In the genomic region with DNA sequence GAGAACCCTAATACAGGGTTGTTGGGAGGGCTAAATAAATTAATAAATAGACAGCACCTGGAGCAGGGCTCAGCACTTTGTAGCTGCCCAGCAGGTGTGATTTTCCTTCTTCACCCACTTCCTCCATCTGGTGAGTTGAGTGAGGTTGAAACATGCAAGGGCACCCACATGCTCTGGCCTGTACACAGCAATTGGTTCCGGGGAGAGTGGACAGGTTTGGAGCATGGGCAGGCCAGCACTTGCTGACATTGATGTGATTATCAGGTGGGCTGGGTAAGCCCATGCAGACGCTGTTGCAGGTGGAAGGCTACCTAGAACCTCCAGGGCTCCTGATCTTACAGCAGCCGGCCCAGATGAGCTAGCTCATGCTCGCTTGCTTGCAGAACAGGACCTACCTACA, we compare ENCODE assay signal across 10 cellular contexts. TPM values are rescaled to one million over a fixed set of nuclear protein-coding genes. Genes with fewer than 3 reads are reported as not detected.
A peak's percentile ranks its signal among the peaks of the same experiment; 100 is the strongest.
DNase-seq lines count a peak whose midpoint lies in the region; ATAC-seq and TF ChIP-seq lines count a peak whose summit lies in the region.
"Had no signal": no experiment of that assay in that cellular context is flagged by ENCODE, and none has a peak within 500 bp of the region (broad histone marks: within the 10 kb centered on the region; RNA-seq: fewer than 3 reads in every experiment).

No MANE protein-coding gene starts in this region.

- peaks cover 3% of the 10 kb centered on the region for H3K23me2 ChIP-seq in H9 (ENCODE audit: insufficient read length, low read depth, low read length, poor library complexity, severe bottlenecking)

- peaks cover 12 to 24% (median 20%) of the 10 kb centered on the region in 3 donors for H3K4me1 Mint-ChIP-seq in CD8-positive, alpha-beta memory T cell
- H3K4me1 Mint-ChIP-seq in H9, result peaks cover 18% of the 10 kb centered on the region in 2 experiments
- H3K4me1 Mint-ChIP-seq in activated naive CD8-positive, alpha-beta T cell treated with anti-CD3 and anti-CD28 coated beads, Interleukin-2, amount 10 ng/mL, durations not matched to agents 7 days and 5 days, result peaks cover 7% of the 10 kb centered on the region
- H3K4me1 Mint-ChIP-seq in naive B cell, result peaks cover 12 to 16% (median 13%) of the 10 kb centered on the region in 3 donors

- H3K27ac Mint-ChIP-seq in CD8-positive, alpha-beta memory T cell, result peak overlapping the region in 3 of 8 donors; percentile 17 to 77 (median 67)
- no peak overlapping the region for H3K27ac Mint-ChIP-seq in H9
- H3K27ac Mint-ChIP-seq in activated naive CD8-positive, alpha-beta T cell treated with anti-CD3 and anti-CD28 coated beads, Interleukin-2, amount 10 ng/mL, durations not matched to agents 7 days and 5 days, result peak overlapping the region; percentile 53
- H3K27ac Mint-ChIP-seq in naive B cell, result peak overlapping the region in 3 of 6 donors; percentile 57 to 98 (median 84)

- no peak overlapping the region for H3K4me3 ChIP-seq in CD8-positive, alpha-beta memory T cell (ENCODE audit: low read length)

- no peak for DNase-seq in CD8-positive, alpha-beta memory T cell
- no peak for DNase-seq in H9
- no peak for DNase-seq in activated naive CD8-positive, alpha-beta T cell treated with anti-CD3 and anti-CD28 coated beads, Interleukin-2, amount 10 ng/mL, durations not matched to agents 7 days and 5 days
- DNase-seq in naive B cell, result no peak
- DNase-seq in NK-92 treated with Interleukin-12 subunit alpha and Interleukin-12 subunit beta, amount 100 ng/mL, for 24 hours (lab: John Stamatoyannopoulos, UW), result no peak
- DNase-seq: kidney, NCI-H226, tibial artery had no signal

- H3K4ac ChIP-seq in H9 (ENCODE audit: low read depth, low read length), result no peak overlapping the region

- no peaks in the 10 kb centered on the region for H3K9me3 Mint-ChIP-seq in CD8-positive, alpha-beta memory T cell
- H3K9me3 Mint-ChIP-seq in H9, result no peaks in the 10 kb centered on the region
- no peaks in the 10 kb centered on the region for H3K9me3 Mint-ChIP-seq in activated naive CD8-positive, alpha-beta T cell treated with anti-CD3 and anti-CD28 coated beads, Interleukin-2, amount 10 ng/mL, durations not matched to agents 7 days and 5 days
- H3K9me3 Mint-ChIP-seq in naive B cell, result no peaks in the 10 kb centered on the region

- no peak overlapping the region for H3K27ac ChIP-seq in CD8-positive, alpha-beta memory T cell (ENCODE audit: low read depth, low read length)
- H3K27ac ChIP-seq in H9 (ENCODE audit: insufficient read length, low read depth, low read length), result no peak overlapping the region

- no peaks in the 10 kb centered on the region for H3K79me2 ChIP-seq in H9 (ENCODE audit: insufficient read depth, low read length)

- H3K27me3 Mint-ChIP-seq in CD8-positive, alpha-beta memory T cell, result peaks cover 2 to 6% of the 10 kb centered on the region in 2 donors
- no peaks in the 10 kb centered on the region for H3K27me3 Mint-ChIP-seq in H9 (ENCODE audit: low read depth)
- H3K27me3 Mint-ChIP-seq in activated naive CD8-positive, alpha-beta T cell treated with anti-CD3 and anti-CD28 coated beads, Interleukin-2, amount 10 ng/mL, durations not matched to agents 7 days and 5 days, result peaks cover 3% of the 10 kb centered on the region
- H3K27me3 Mint-ChIP-seq in naive B cell, result peaks cover 0 to 8% (median 8%) of the 10 kb centered on the region in 3 donors

- no peak overlapping the region for H2AK5ac ChIP-seq in H9 (ENCODE audit: insufficient read length, low read length)

- no peak overlapping the region for H3K9ac ChIP-seq in H9 (ENCODE audit: extremely low read depth, insufficient read length, low read length)

- H2BK12ac ChIP-seq in H9 (ENCODE audit: insufficient read length, low read depth, low read length), result no peak overlapping the region

- H2BK15ac ChIP-seq in H9 (ENCODE audit: low read depth, low read length), result no peak overlapping the region

- POLR2A ChIA-PET in CD8-positive, alpha-beta memory T cell (lab: Charles Lee), result interaction anchor here (0.6 kb wide), 1 partner anchor 556 kb away, joined by 3 read pairs; no protein-coding TSS in a partner anchor
- POLR2A ChIA-PET in activated naive CD8-positive, alpha-beta T cell treated with anti-CD3 and anti-CD28 coated beads, Interleukin-2, amount 10 ng/mL, durations not matched to agents 7 days and 5 days (lab: Charles Lee), result interaction anchor here (1.2 kb wide), 1 partner anchor 216 kb away, joined by 4 read pairs; no protein-coding TSS in a partner anchor

- no peak for ATAC-seq in activated naive CD8-positive, alpha-beta T cell treated with anti-CD3 and anti-CD28 coated beads, Interleukin-2, amount 10 ng/mL, durations not matched to agents 7 days and 5 days (ENCODE audit: low read depth)
- no peak for ATAC-seq in naive B cell (ENCODE audit: low read depth in 2 of 2)
- no peak for ATAC-seq in HG03442 (IDR thresholded peaks at IDR 0.05; ENCODE audit: unreplicated experiment)
- no peak for ATAC-seq in HG03045 (IDR thresholded peaks at IDR 0.05; ENCODE audit: unreplicated experiment)

- no peaks in the 10 kb centered on the region for H3K36me3 ChIP-seq in CD8-positive, alpha-beta memory T cell (ENCODE audit: insufficient read depth, low read length)
- H3K36me3 ChIP-seq: tibial artery had no signal

- H4K20me1 ChIP-seq in H9 (ENCODE audit: control insufficient read depth, insufficient read depth, insufficient read length), result no peaks in the 10 kb centered on the region

- peak overlapping the region; percentile 25 to 91 (median 87) for H3K4me3 Mint-ChIP-seq in CD8-positive, alpha-beta memory T cell
- H3K4me3 Mint-ChIP-seq in H9 (peak overlapping the region; percentile 87 to 89; a peak in 4 of 5 replicates), naive B cell (peak overlapping the region; percentile 82 to 95 (median 90))
- H3K4me3 Mint-ChIP-seq in activated naive CD8-positive, alpha-beta T cell treated with anti-CD3 and anti-CD28 coated beads, Interleukin-2, amount 10 ng/mL, durations not matched to agents 7 days and 5 days, result no peak overlapping the region

- no peak overlapping the region for H3T11ph ChIP-seq in H9 (ENCODE audit: low read length)

- H2BK120ac ChIP-seq in H9 (ENCODE audit: low read depth, low read length, poor library complexity, severe bottlenecking), result no peak overlapping the region

- no CpG with 5 or more reads among the region's 4 CpGs for WGBS in H9 (ENCODE audit: extremely low coverage, insufficient read length, low lambda C conversion rate)

- H3K23ac ChIP-seq in H9 (ENCODE audit: insufficient read length, low read depth, low read length), result no peak overlapping the region

- H3K18ac ChIP-seq in H9 (ENCODE audit: insufficient read length, low read depth, low read length), result no peak overlapping the region

- CTCF ChIA-PET in CD8-positive, alpha-beta memory T cell (lab: Charles Lee), result interaction anchor here (1.0 kb wide), 2 partner anchors 8 to 150 kb away, joined by 5 read pairs; a partner anchor contains a TSS

- no peak overlapping the region for H4K8ac ChIP-seq in H9 (replicated peaks; ENCODE audit: insufficient read length, low read depth, low read length)

- no peak overlapping the region for H2BK20ac ChIP-seq in H9 (ENCODE audit: low read depth, low read length, poor library complexity, severe bottlenecking)

- no peak overlapping the region for H3K14ac ChIP-seq in H9 (ENCODE audit: insufficient read depth, low read length)

- peaks cover 14% of the 10 kb centered on the region for H3K4me1 ChIP-seq in CD8-positive, alpha-beta memory T cell (ENCODE audit: insufficient read depth, low read length)
- no peaks in the 10 kb centered on the region for H3K4me1 ChIP-seq in H9 (ENCODE audit: insufficient read depth, low read length)

- no peaks in the 10 kb centered on the region for H3K79me1 ChIP-seq in H9 (ENCODE audit: insufficient read depth, low read depth, low read length, poor library complexity, severe bottlenecking)

- H2BK5ac ChIP-seq in H9 (ENCODE audit: insufficient read length, low read length), result no peak overlapping the region

- H2AFZ ChIP-seq in H9 (ENCODE audit: low read length), result no peak overlapping the region

- no peaks in the 10 kb centered on the region for H3K9me3 ChIP-seq in CD8-positive, alpha-beta memory T cell (ENCODE audit: low read length)
- H3K9me3 ChIP-seq in H9 (ENCODE audit: control insufficient read depth, low read depth, low read length), result no peaks in the 10 kb centered on the region
- H3K9me3 ChIP-seq: tibial artery had no signal

- H3K56ac ChIP-seq in H9 (ENCODE audit: insufficient read length, low read depth, low read length), result no peak overlapping the region

- no peak for TF ChIP-seq CTCF in H9 (conservative IDR thresholded peaks at IDR 0.05)

- no peak overlapping the region for H4K91ac ChIP-seq in H9 (ENCODE audit: insufficient read length, low read depth, low read length)

- H3K36me3 Mint-ChIP-seq in CD8-positive, alpha-beta memory T cell, result peaks cover 0 to 7% (median 0%) of the 10 kb centered on the region in 3 donors
- H3K36me3 Mint-ChIP-seq in H9 (ENCODE audit: insufficient read depth in 1 of 3, low read depth in 3 of 3) (peaks cover 0 to 4% (median 0%) of the 10 kb centered on the region in 3 experiments; a peak in 1 of 7 replicates), naive B cell (no peaks in the 10 kb centered on the region)
- H3K36me3 Mint-ChIP-seq in activated naive CD8-positive, alpha-beta T cell treated with anti-CD3 and anti-CD28 coated beads, Interleukin-2, amount 10 ng/mL, durations not matched to agents 7 days and 5 days, result no peaks in the 10 kb centered on the region

- no peak overlapping the region for H3K4me2 ChIP-seq in H9 (ENCODE audit: insufficient read depth, insufficient read length, low read length)

- no peaks in the 10 kb centered on the region for H3K27me3 ChIP-seq in CD8-positive, alpha-beta memory T cell (ENCODE audit: insufficient read depth, low read length, poor library complexity, severe bottlenecking)
- no peaks in the 10 kb centered on the region for H3K27me3 ChIP-seq in H9 (ENCODE audit: insufficient read depth, low read length)
- H3K27me3 ChIP-seq: tibial artery had no signal

- no peak overlapping the region for H4K5ac ChIP-seq in H9 (ENCODE audit: insufficient read length, low read depth, low read length)

RNA-seq across cellular contexts. Expression of a gene that starts 1.3 kb away (rescaled TPM):
- 10 to 100 TPM; 12.0 to 12.2 TPM for total RNA-seq in CD8-positive, alpha-beta memory T cell
- polyA plus RNA-seq in CD8-positive, alpha-beta memory T cell, result 6.5 TPM
- 27.3 and 29.9 TPM in 2 replicates for total RNA-seq in H9 (2021)
- total RNA-seq in activated naive CD8-positive, alpha-beta T cell treated with anti-CD3 and anti-CD28 coated beads, Interleukin-2, amount 10 ng/mL, durations not matched to agents 7 days and 5 days, result 10 to 100 TPM; 14.1 to 16.2 TPM
- 10 to 100 TPM in 1 of 6 donors, 1 to 10 TPM in 4, under 1 TPM in 1; 0.45 to 10.6 (median 8.2) TPM for polyA plus RNA-seq in naive B cell (ENCODE audit: low read depth in 6 of 6)
